Comparison of ENCODE assay signal across 1 cellular context in genomic region chr1:113928950-113929749, GRCh38.
TF ChIP-seq lines count a peak whose summit lies in the region.

Gene HIPK1, plus strand, starts transcription at chr1:113929324.

TF ChIP-seq in WTC11, 78 proteins besides CTCF, POLR2A, EP300 and RAD21 (continued from another document):
- peak; percentile 92 for TF ChIP-seq TEAD1 (CRISPR knock-in tag; IDR thresholded peaks at IDR 0.05)
